ENCODE assay signal across 7 cellular contexts in the genomic region with DNA sequence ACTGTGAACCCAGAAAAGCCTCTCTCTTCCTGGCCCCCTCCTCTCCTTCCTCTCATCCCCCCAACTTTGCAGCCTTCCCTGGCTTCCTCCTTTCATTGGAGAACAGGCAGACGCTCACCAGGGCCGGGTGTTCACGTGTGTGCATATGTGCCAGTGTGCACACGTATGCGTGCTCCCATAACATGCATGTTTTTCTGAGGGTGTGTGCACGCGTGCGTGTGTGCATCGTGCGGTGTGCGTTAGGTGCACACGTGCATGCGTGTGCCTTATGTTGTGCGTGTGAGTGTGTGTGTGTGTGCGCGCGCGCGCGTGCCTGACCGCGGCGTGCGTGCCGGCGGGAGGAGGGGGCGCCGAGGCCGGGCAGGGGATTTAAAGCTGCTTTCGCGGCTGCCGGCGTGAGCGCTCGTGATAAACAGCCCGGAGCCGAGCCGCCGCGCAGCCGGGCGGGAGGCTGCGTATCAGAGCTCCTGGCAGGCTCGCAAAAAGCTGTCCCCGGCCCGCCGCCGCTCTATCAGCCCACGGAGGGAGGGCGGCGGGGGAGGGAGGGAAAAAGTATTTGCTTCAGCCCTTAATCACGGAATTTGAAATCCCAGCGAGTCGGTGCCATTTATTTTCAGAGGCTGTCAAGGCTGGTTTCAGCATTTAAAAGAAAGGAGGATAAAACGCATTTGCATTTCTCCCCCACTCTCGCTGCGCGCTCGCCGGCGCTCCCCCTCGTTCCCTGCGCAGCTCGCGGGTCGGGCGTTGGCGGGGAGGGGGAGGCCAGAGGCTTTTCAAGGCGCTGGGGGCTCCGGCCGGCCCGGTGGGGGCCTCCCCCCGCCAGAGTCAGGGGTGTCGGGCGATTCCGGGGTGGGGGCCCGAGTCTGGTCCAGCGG.
A peak's percentile ranks its signal among the peaks of the same experiment; 100 is the strongest.
DNase-seq lines count a peak whose midpoint lies in the region; ATAC-seq, FAIRE-seq and TF ChIP-seq lines count a peak whose summit lies in the region.

No MANE protein-coding gene starts in this region.

- H3K4me2 ChIP-seq in K562 (ENCODE audit: insufficient read depth, low read length): peak overlapping the region; percentile 73

- in situ Hi-C loops in HAP-1 (cut with MboI; ENCODE audit: low sequenced_read_pairs) (no loop called here), K562 (cut with MboI) (no loop called here)

- TF ChIP-seq CTCF in K562 (IDR thresholded peaks at IDR 0.05 in 2 of 3, conservative IDR thresholded peaks at IDR 0.05 in 1 of 3; ENCODE audit: insufficient read depth in 2 of 3, low read depth in 1 of 3, low read length in 3 of 3): no peak

- H3K27ac ChIP-seq in K562 (ENCODE audit: extremely low read depth, low read depth, low read length): no peak overlapping the region
- H3K27ac ChIP-seq in iPS-18a (ENCODE audit: low read length): no peak overlapping the region

- TF ChIP-seq POLR2A in K562 (conservative IDR thresholded peaks at IDR 0.05): no peak

- CTCF ChIA-PET in K562 (lab: Yijun Ruan, JAX; ENCODE audit: low intra/inter-chr PET ratio): no interaction called here

- H3K4me1 ChIP-seq in HAP-1 (peaks cover 13% of the 10 kb centered on the region), K562 (replicated peaks in 1 of 2; ENCODE audit: control insufficient read depth in 2 of 2, insufficient read depth in 2 of 2, low read length in 2 of 2) (peaks cover 0 to 26% of the 10 kb centered on the region in 2 experiments; a peak in 3 of 5 replicates), iPS-18a (ENCODE audit: control insufficient read depth, low read depth, low read length) (peaks cover 15% of the 10 kb centered on the region)

- peak overlapping the region; percentile 35 for H3K4me3 ChIP-seq in HAP-1
- H3K4me3 ChIP-seq in K562: peak overlapping the region; percentile 36
- H3K4me3 ChIP-seq in iPS-18a (ENCODE audit: low read length): peak overlapping the region; percentile 34

- H3K9me1 ChIP-seq in K562 (ENCODE audit: control insufficient read depth, insufficient read depth, low read length): no peaks in the 10 kb centered on the region

- intact Hi-C loops in K562 (cut with micrococcal nuclease): no loop called here
- intact Hi-C loops in sciatic nerve (cut with DNase I): no loop called here

- TF ChIP-seq RAD21 in K562 (CRISPR knock-in tag; conservative IDR thresholded peaks at IDR 0.05 in 1 of 2, IDR thresholded peaks at IDR 0.05 in 1 of 2): peak in 1 of 2 experiments; percentile 15; a peak in 1 of 4 replicates

- H3K36me3 ChIP-seq in HAP-1 (replicated peaks) (no peaks in the 10 kb centered on the region), K562 (ENCODE audit: control insufficient read depth, insufficient read depth, low read length) (no peaks in the 10 kb centered on the region), iPS-18a (ENCODE audit: control insufficient read depth, low read depth, low read length) (no peaks in the 10 kb centered on the region)

- H3K9me3 ChIP-seq in HAP-1 (no peaks in the 10 kb centered on the region), K562 (replicated peaks; ENCODE audit: control insufficient read depth, insufficient read depth, low read depth, low read length) (no peaks in the 10 kb centered on the region), iPS-18a (ENCODE audit: control insufficient read depth, low read depth, low read length) (no peaks in the 10 kb centered on the region)

- FAIRE-seq in K562 (lab: Jason Lieb, UNC): no peak

- no peaks in the 10 kb centered on the region; the same call in 1 of the 2 replicates for H4K20me1 ChIP-seq in K562 (replicated peaks; ENCODE audit: control insufficient read depth, insufficient read depth, low read length)

- H3K9ac ChIP-seq in K562 (ENCODE audit: insufficient read depth in 1 of 2, low read depth in 2 of 2, low read length in 2 of 2): peak overlapping the region in 1 of 2 experiments; percentile 77; a peak in 2 of 4 replicates
- H3K9ac ChIP-seq in iPS-18a (ENCODE audit: low read length): no peak overlapping the region

- WGBS in K562 (ENCODE audit: insufficient coverage, low coverage, missing lambda C conversion rate): 9% methylated on average over 66 of the region's 78 CpGs

- no peak for TF ChIP-seq EP300 in K562 (IDR thresholded peaks at IDR 0.05; ENCODE audit: low read length)

- ATAC-seq in K562 (peak; percentile 85), sciatic nerve (peak; percentile 70), HG02763 (IDR thresholded peaks at IDR 0.05; ENCODE audit: unreplicated experiment) (no peak), HG03442 (IDR thresholded peaks at IDR 0.05; ENCODE audit: unreplicated experiment) (no peak)

- BruUV-seq in K562 (replicated peaks; lab: Mats Ljungman, UMichigan): no TSS peak

- no peaks in the 10 kb centered on the region for H3K79me2 ChIP-seq in K562 (ENCODE audit: control insufficient read depth, insufficient read depth, low read length)

- POLR2A ChIA-PET in K562 (lab: Yijun Ruan, JAX): interaction anchor here (1.0 to 1.4 kb wide), 3 partner anchors 9 to 56 kb away, joined by 3 to 6 read pairs (median 3); no protein-coding TSS in a partner anchor

- no peaks in the 10 kb centered on the region for H3K27me3 ChIP-seq in HAP-1 (ENCODE audit: low read depth)
- H3K27me3 ChIP-seq in K562 (ENCODE audit: control insufficient read depth in 2 of 2, insufficient read depth in 2 of 2, low read length in 2 of 2): 0 out of 5 replicates have a peak, but pooled peaks cover 0 to 4% of the 10 kb centered on the region in 2 experiments
- H3K27me3 ChIP-seq in iPS-18a (ENCODE audit: control insufficient read depth, insufficient read depth, low read length): peaks cover 75% of the 10 kb centered on the region

- H2AFZ ChIP-seq in K562 (ENCODE audit: low read depth, low read length): peak overlapping the region; percentile 51

- peak; percentile 65 to 77 for DNase-seq in HAP-1 (ENCODE audit: low spot score in 2 of 2)
- DNase-seq in RPMI7951 (ENCODE audit: low read depth): peak; percentile 59
- peak; percentile 65 to 75 (median 72) for DNase-seq in K562 (ENCODE audit: extremely low read depth in 1 of 4, low spot score in 3 of 4)
- DNase-seq in sciatic nerve (ENCODE audit: low spot score): peak; percentile 81

TF ChIP-seq in K562, 482 proteins besides CTCF, POLR2A, EP300 and RAD21 (continues in another document):
- TF ChIP-seq, protein P1, sequence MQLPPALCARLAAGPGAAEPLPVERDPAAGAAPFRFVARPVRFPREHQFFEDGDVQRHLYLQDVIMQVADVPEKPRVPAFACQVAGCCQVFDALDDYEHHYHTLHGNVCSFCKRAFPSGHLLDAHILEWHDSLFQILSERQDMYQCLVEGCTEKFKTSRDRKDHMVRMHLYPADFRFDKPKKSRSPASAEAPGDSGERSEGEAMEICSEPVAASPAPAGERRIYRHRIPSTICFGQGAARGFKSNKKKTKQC (CRISPR knock-in tag; IDR thresholded peaks at IDR 0.05): no peak
- TF ChIP-seq PCBP1 (IDR thresholded peaks at IDR 0.05; ENCODE audit: low read depth, low read length, poor library complexity, severe bottlenecking): peak; percentile 69
- TF ChIP-seq BHLHE40 (IDR thresholded peaks at IDR 0.05; ENCODE audit: low read length): peak; percentile 91
- TF ChIP-seq CTBP1 (IDR thresholded peaks at IDR 0.05; ENCODE audit: borderline replicate concordance): peak; percentile 78
- no peak for TF ChIP-seq PRPF4 (IDR thresholded peaks at IDR 0.05; ENCODE audit: insufficient read depth, low read depth, low read length, poor library complexity, severe bottlenecking)
- 0 out of 2 replicates have a peak, but pooled peaks have one; percentile 58 for TF ChIP-seq CBX1 (IDR thresholded peaks at IDR 0.05; ENCODE audit: low read depth)
- peak; percentile 95 for TF ChIP-seq NFATC3 (IDR thresholded peaks at IDR 0.05)
- TF ChIP-seq SMAD4 (CRISPR knock-in tag; conservative IDR thresholded peaks at IDR 0.05): peak; percentile 49; the same call in 1 of the 2 replicates
- peak; percentile 83 for TF ChIP-seq CXXC5 (CRISPR knock-in tag; IDR thresholded peaks at IDR 0.05)
- TF ChIP-seq MAZ (CRISPR knock-in tag; conservative IDR thresholded peaks at IDR 0.05 in 1 of 2, IDR thresholded peaks at IDR 0.05 in 1 of 2): peak; percentile 34 to 54; a peak in 3 of 4 replicates
- peak; percentile 54; the same call in 1 of the 2 replicates for TF ChIP-seq MTA3 (IDR thresholded peaks at IDR 0.05; ENCODE audit: borderline replicate concordance)
- TF ChIP-seq, protein P2, sequence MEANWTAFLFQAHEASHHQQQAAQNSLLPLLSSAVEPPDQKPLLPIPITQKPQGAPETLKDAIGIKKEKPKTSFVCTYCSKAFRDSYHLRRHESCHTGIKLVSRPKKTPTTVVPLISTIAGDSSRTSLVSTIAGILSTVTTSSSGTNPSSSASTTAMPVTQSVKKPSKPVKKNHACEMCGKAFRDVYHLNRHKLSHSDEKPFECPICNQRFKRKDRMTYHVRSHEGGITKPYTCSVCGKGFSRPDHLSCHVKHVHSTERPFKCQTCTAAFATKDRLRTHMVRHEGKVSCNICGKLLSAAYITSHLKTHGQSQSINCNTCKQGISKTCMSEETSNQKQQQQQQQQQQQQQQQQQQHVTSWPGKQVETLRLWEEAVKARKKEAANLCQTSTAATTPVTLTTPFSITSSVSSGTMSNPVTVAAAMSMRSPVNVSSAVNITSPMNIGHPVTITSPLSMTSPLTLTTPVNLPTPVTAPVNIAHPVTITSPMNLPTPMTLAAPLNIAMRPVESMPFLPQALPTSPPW (CRISPR knock-in tag; IDR thresholded peaks at IDR 0.05): peak; percentile 89
- no peak for TF ChIP-seq RFX5 (IDR thresholded peaks at IDR 0.05; ENCODE audit: low read depth, low read length)
- TF ChIP-seq, protein P3, sequence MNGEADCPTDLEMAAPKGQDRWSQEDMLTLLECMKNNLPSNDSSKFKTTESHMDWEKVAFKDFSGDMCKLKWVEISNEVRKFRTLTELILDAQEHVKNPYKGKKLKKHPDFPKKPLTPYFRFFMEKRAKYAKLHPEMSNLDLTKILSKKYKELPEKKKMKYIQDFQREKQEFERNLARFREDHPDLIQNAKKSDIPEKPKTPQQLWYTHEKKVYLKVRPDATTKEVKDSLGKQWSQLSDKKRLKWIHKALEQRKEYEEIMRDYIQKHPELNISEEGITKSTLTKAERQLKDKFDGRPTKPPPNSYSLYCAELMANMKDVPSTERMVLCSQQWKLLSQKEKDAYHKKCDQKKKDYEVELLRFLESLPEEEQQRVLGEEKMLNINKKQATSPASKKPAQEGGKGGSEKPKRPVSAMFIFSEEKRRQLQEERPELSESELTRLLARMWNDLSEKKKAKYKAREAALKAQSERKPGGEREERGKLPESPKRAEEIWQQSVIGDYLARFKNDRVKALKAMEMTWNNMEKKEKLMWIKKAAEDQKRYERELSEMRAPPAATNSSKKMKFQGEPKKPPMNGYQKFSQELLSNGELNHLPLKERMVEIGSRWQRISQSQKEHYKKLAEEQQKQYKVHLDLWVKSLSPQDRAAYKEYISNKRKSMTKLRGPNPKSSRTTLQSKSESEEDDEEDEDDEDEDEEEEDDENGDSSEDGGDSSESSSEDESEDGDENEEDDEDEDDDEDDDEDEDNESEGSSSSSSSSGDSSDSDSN (IDR thresholded peaks at IDR 0.05; ENCODE audit: borderline replicate concordance in 1 of 2, low read depth in 2 of 2, low read length in 2 of 2): peak; percentile 92 to 95; a peak in 3 of 4 replicates
- TF ChIP-seq ZNF507 (tag; conservative IDR thresholded peaks at IDR 0.05): no peak
- peak; percentile 60; the same call in 1 of the 2 replicates for TF ChIP-seq KDM2B (CRISPR knock-in tag; IDR thresholded peaks at IDR 0.05)
- no peak for TF ChIP-seq TFAM (CRISPR knock-in tag; conservative IDR thresholded peaks at IDR 0.05)

Comparison
In these comparisons a context has a peak if more than half of its experiments do, and no peak if none do; other contexts are left out.
1. ATAC-seq: peak in K562 (single experiment) and sciatic nerve (single experiment); none in HG02763 (single experiment) and HG03442 (single experiment).
2. Peak in every context shown above with its lines, with median percentiles within 50 percentile points of each other: DNase-seq and H3K4me3 ChIP-seq.